In the genomic region with DNA sequence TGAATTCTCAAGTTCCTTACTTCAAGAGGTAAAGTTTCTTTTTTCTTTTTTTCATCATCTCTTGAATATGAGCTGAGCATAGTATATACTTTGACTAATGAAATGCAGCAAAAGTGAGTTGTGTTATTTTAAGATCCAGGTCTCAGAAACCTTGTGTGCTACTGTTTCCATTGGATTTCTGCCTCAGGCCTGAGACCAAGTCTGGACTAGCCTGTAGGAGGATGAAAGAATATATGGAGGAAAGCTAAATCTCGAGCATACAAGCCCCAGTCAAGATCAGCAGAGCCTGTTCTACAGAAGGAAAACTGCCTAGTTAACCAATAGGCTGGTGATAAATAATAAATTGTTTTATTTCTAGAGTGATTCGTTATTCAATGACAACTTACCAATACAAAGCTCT, we compare ENCODE assay signal across 6 cellular contexts.
"Had no signal": no experiment of that assay in that cellular context is flagged by ENCODE, and none has a peak within 500 bp of the region (broad histone marks: within the 10 kb centered on the region; RNA-seq: fewer than 3 reads in every experiment).

No MANE protein-coding gene starts in this region.

- H2AFZ ChIP-seq: GM23338 had no signal

- H3K27ac ChIP-seq: HL-60 had no signal

- ATAC-seq: GM23338, K562 had no signal

- DNase-seq: H9, HCEC 1CT, IMR-90 had no signal

- H3K4me3 ChIP-seq: GM23338, K562 had no signal

- H3K4me2 ChIP-seq: GM23338 had no signal
